In the genomic region with DNA sequence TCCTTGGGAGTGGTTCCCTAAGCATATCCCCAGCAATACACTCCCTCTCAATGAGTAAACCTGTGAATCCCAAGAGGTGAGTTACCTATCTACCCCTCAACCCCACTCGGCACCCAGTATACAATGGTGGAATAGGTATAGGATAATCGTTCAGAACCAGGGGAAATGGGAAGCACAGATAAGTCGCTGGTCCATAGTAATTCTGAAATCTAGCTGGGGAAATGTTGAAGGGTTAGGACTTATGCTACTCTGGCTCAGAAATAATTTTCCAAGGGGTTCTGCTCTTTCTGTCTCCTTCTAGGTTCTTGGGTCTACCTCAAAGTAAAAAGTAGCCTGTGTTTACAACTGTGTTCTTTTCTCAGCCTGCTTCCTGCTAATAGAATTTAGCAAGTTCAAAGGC, we compare ENCODE assay signal across 7 cellular contexts.
"Had no signal": no experiment of that assay in that cellular context is flagged by ENCODE, and none has a peak within 500 bp of the region (broad histone marks: within the 10 kb centered on the region; RNA-seq: fewer than 3 reads in every experiment).

No MANE protein-coding gene starts in this region.

- H3K27ac ChIP-seq: HL-60, KMS-11 had no signal

- H3K27ac Mint-ChIP-seq: IgD-negative memory B cell had no signal

- H3K9ac ChIP-seq: KMS-11 had no signal

- H3K4me2 ChIP-seq: KMS-11 had no signal

- ATAC-seq: HepG2 had no signal

- FAIRE-seq: HepG2 had no signal

- H3K4me3 Mint-ChIP-seq: IgD-negative memory B cell had no signal

- DNase-seq: IMR-90, KBM-7, KG1 had no signal
